38 cellular contexts compared by ENCODE assay signal in the genomic region with DNA sequence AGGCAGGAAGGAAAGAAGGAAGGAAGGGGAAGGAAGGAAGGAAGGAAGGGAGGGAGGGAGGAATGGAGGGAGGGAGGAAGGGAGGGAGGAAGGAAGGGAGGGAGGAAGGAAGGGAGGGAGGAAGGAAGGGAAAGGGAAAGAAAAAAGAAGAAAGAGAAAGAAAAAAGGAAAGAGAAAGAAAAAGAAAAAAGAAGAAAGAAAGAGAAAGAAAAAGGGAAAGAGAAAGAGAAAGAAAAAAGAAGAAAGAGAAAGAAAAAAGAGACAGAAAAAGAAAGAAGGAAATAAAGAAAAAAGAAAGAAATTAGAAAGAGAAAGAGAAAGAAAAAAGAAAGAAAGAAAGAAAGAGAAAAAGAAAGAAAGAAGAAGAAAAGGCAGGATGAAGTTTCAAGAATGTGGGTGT. TPM values are rescaled to one million over a fixed set of nuclear protein-coding genes. Genes with fewer than 3 reads are reported as not detected.
"Had no signal": no experiment of that assay in that cellular context is flagged by ENCODE, and none has a peak within 500 bp of the region (broad histone marks: within the 10 kb centered on the region; RNA-seq: fewer than 3 reads in every experiment).

No MANE protein-coding gene starts in this region.

- H3K9me3 Mint-ChIP-seq: activated naive CD4-positive, alpha-beta T cell treated with anti-CD3 and anti-CD28 coated beads for 36 hours; activated naive CD4-positive, alpha-beta T cell treated with anti-CD3 and anti-CD28 coated beads, Interleukin-2, amount 10 ng/mL, durations not matched to agents 7 days and 5 days; activated naive CD4-positive, alpha-beta T cell treated with anti-CD3 and anti-CD28 coated beads, Interleukin-2, amount 50 U/mL, for 24 hours; activated naive CD4-positive, alpha-beta T cell treated with anti-CD3 and anti-CD28 coated beads, Interleukin-2, amount 50 U/mL, for 72 hours; activated naive CD8-positive, alpha-beta T cell treated with anti-CD3 and anti-CD28 coated beads for 36 hours; activated naive CD8-positive, alpha-beta T cell treated with anti-CD3 and anti-CD28 coated beads, Interleukin-2, amount 10 ng/mL, durations not matched to agents 7 days and 5 days; activated naive CD8-positive, alpha-beta T cell treated with anti-CD3 and anti-CD28 coated beads, Interleukin-2, amount 50 U/mL, for 24 hours; activated T-cell treated with anti-CD3 and anti-CD28 coated beads, Interleukin-2, amount 50 U/mL, for 24 hours; activated T-cell treated with anti-CD3 and anti-CD28 coated beads, Interleukin-2, amount 50 U/mL, for 4 hours; activated T-cell treated with anti-CD3 and anti-CD28 coated beads, Interleukin-2, amount 50 U/mL, for 72 hours; activated T-helper 1 cell treated with anti-CD3 and anti-CD28 coated beads, Interleukin-12 subunit alpha, Interleukin-12 subunit beta, Interleukin-2, Interleukin-4 antibody, amounts not matched to agents 30 ng/mL and 10 ng/mL and 1 ng/mL, durations not matched to agents 14 hours and 24 hours and 36 hours; activated T-helper 17 cell treated with anti-CD3 and anti-CD28 coated beads, Interleukin-2, amount 50 U/mL, for 72 hours; activated T-helper 2 cell treated with anti-CD3 and anti-CD28 coated beads, Interferon-gamma antibody, Interleukin-2, Interleukin-4, amounts not matched to agents 10 μg/mL and 5 μg/mL and 100 μg/mL, durations not matched to agents 14 hours and 24 hours and 36 hours; central memory CD8-positive, alpha-beta T cell had no signal

- FAIRE-seq: bronchial epithelial cell had no signal

- H3K27ac ChIP-seq: adrenal gland, ascending aorta, body of pancreas, brain microvascular endothelial cell, breast epithelium, cardiac muscle cell had no signal

- H3K36me3 ChIP-seq: adrenal gland, ascending aorta, brain microvascular endothelial cell, breast epithelium, cardiac muscle cell had no signal

- H3K9me3 ChIP-seq: adrenal gland, ascending aorta, body of pancreas, breast epithelium had no signal

- H3K27me3 ChIP-seq: ascending aorta, body of pancreas, brain microvascular endothelial cell, cardiac muscle cell had no signal

- ATAC-seq: activated naive CD4-positive, alpha-beta T cell treated with anti-CD3 and anti-CD28 coated beads, Interleukin-2, amount 50 U/mL, for 72 hours; activated naive CD8-positive, alpha-beta T cell treated with anti-CD3 and anti-CD28 coated beads, Interleukin-2, amount 50 U/mL, for 24 hours; activated T-cell treated with anti-CD3 and anti-CD28 coated beads, Interleukin-2, amount 50 U/mL, for 4 hours; activated T-cell treated with anti-CD3 and anti-CD28 coated beads, Interleukin-2, amount 50 U/mL, for 72 hours; activated T-helper 17 cell treated with anti-CD3 and anti-CD28 coated beads, Interleukin-2, amount 50 U/mL, for 72 hours; body of pancreas had no signal

- H3K27ac Mint-ChIP-seq: activated naive CD4-positive, alpha-beta T cell treated with anti-CD3 and anti-CD28 coated beads for 36 hours; activated naive CD4-positive, alpha-beta T cell treated with anti-CD3 and anti-CD28 coated beads, Interleukin-2, amount 10 ng/mL, durations not matched to agents 7 days and 5 days; activated naive CD4-positive, alpha-beta T cell treated with anti-CD3 and anti-CD28 coated beads, Interleukin-2, amount 50 U/mL, for 24 hours; activated naive CD4-positive, alpha-beta T cell treated with anti-CD3 and anti-CD28 coated beads, Interleukin-2, amount 50 U/mL, for 72 hours; activated naive CD8-positive, alpha-beta T cell; activated naive CD8-positive, alpha-beta T cell treated with anti-CD3 and anti-CD28 coated beads for 36 hours; activated naive CD8-positive, alpha-beta T cell treated with anti-CD3 and anti-CD28 coated beads, Interleukin-2, amount 10 ng/mL, durations not matched to agents 7 days and 5 days; activated naive CD8-positive, alpha-beta T cell treated with anti-CD3 and anti-CD28 coated beads, Interleukin-2, amount 50 U/mL, for 24 hours; activated T-cell treated with anti-CD3 and anti-CD28 coated beads, Interleukin-2, amount 50 U/mL, for 24 hours; activated T-cell treated with anti-CD3 and anti-CD28 coated beads, Interleukin-2, amount 50 U/mL, for 72 hours; activated T-helper 1 cell treated with anti-CD3 and anti-CD28 coated beads, Interleukin-12 subunit alpha, Interleukin-12 subunit beta, Interleukin-2, Interleukin-4 antibody, amounts not matched to agents 30 ng/mL and 10 ng/mL and 1 ng/mL, durations not matched to agents 14 hours and 24 hours and 36 hours; activated T-helper 17 cell treated with anti-CD3 and anti-CD28 coated beads, Interleukin-2, amount 50 U/mL, for 72 hours; activated T-helper 2 cell treated with anti-CD3 and anti-CD28 coated beads, Interferon-gamma antibody, Interleukin-2, Interleukin-4, amounts not matched to agents 10 μg/mL and 5 μg/mL and 100 μg/mL, durations not matched to agents 14 hours and 24 hours and 36 hours; brain had no signal

- H3K4me1 ChIP-seq: adrenal gland, ascending aorta, body of pancreas, breast epithelium had no signal

- H3K4me3 ChIP-seq: adrenal gland, ascending aorta, body of pancreas, breast epithelium, cardiac muscle cell had no signal

- H3K4me1 Mint-ChIP-seq: activated naive CD4-positive, alpha-beta T cell treated with anti-CD3 and anti-CD28 coated beads, Interleukin-2, amount 50 U/mL, for 24 hours; activated naive CD8-positive, alpha-beta T cell treated with anti-CD3 and anti-CD28 coated beads for 36 hours; activated naive CD8-positive, alpha-beta T cell treated with anti-CD3 and anti-CD28 coated beads, Interleukin-2, amount 50 U/mL, for 24 hours; activated T-helper 17 cell treated with anti-CD3 and anti-CD28 coated beads, Interleukin-2, amount 50 U/mL, for 72 hours; brain; central memory CD8-positive, alpha-beta T cell had no signal

- H3K4me3 Mint-ChIP-seq: activated naive CD4-positive, alpha-beta T cell treated with anti-CD3 and anti-CD28 coated beads for 36 hours; activated naive CD4-positive, alpha-beta T cell treated with anti-CD3 and anti-CD28 coated beads, Interleukin-2, amount 10 ng/mL, durations not matched to agents 7 days and 5 days; activated naive CD4-positive, alpha-beta T cell treated with anti-CD3 and anti-CD28 coated beads, Interleukin-2, amount 50 U/mL, for 24 hours; activated naive CD8-positive, alpha-beta T cell; activated naive CD8-positive, alpha-beta T cell treated with anti-CD3 and anti-CD28 coated beads for 36 hours; activated naive CD8-positive, alpha-beta T cell treated with anti-CD3 and anti-CD28 coated beads, Interleukin-2, amount 10 ng/mL, durations not matched to agents 7 days and 5 days; activated naive CD8-positive, alpha-beta T cell treated with anti-CD3 and anti-CD28 coated beads, Interleukin-2, amount 50 U/mL, for 24 hours; activated T-cell treated with anti-CD3 and anti-CD28 coated beads, Interleukin-2, amount 50 U/mL, for 24 hours; activated T-cell treated with anti-CD3 and anti-CD28 coated beads, Interleukin-2, amount 50 U/mL, for 4 hours; activated T-cell treated with anti-CD3 and anti-CD28 coated beads, Interleukin-2, amount 50 U/mL, for 72 hours; activated T-helper 1 cell treated with anti-CD3 and anti-CD28 coated beads, Interleukin-12 subunit alpha, Interleukin-12 subunit beta, Interleukin-2, Interleukin-4 antibody, amounts not matched to agents 30 ng/mL and 10 ng/mL and 1 ng/mL, durations not matched to agents 14 hours and 24 hours and 36 hours; activated T-helper 17 cell treated with anti-CD3 and anti-CD28 coated beads, Interleukin-2, amount 50 U/mL, for 72 hours; brain; central memory CD8-positive, alpha-beta T cell had no signal

- DNase-seq: activated effector memory CD4-positive, alpha-beta T cell treated with anti-CD3 and anti-CD28 coated beads, Interleukin-2, amount 50 U/mL, for 16 hours; activated effector memory CD4-positive, alpha-beta T cell treated with Interleukin-2 at 50 U/mL for 16 hours; activated gamma-delta T cell; activated gamma-delta T cell treated with Interleukin-2 at 50 U/mL for 16 hours; activated naive CD4-positive, alpha-beta T cell; activated naive CD4-positive, alpha-beta T cell treated with anti-CD3 and anti-CD28 coated beads for 36 hours; activated naive CD4-positive, alpha-beta T cell treated with anti-CD3 and anti-CD28 coated beads, Interleukin-2, amount 10 ng/mL, durations not matched to agents 7 days and 5 days; activated naive CD4-positive, alpha-beta T cell treated with anti-CD3 and anti-CD28 coated beads, Interleukin-2, amount 50 U/mL, for 16 hours; activated naive CD4-positive, alpha-beta T cell treated with Interleukin-2 at 50 U/mL for 16 hours; activated naive CD8-positive, alpha-beta T cell treated with anti-CD3 and anti-CD28 coated beads for 36 hours; activated naive CD8-positive, alpha-beta T cell treated with anti-CD3 and anti-CD28 coated beads, Interleukin-2, amount 10 ng/mL, durations not matched to agents 7 days and 5 days; activated naive CD8-positive, alpha-beta T cell treated with anti-CD3 and anti-CD28 coated beads, Interleukin-2, amount 50 U/mL, for 24 hours; activated T-cell treated with anti-CD3 and anti-CD28 coated beads, Interleukin-2, amount 50 U/mL, for 24 hours; activated T-cell treated with anti-CD3 and anti-CD28 coated beads, Interleukin-2, amount 50 U/mL, for 4 hours; activated T-cell treated with anti-CD3 and anti-CD28 coated beads, Interleukin-2, amount 50 U/mL, for 48 hours; activated T-cell treated with anti-CD3 and anti-CD28 coated beads, Interleukin-2, amount 50 U/mL, for 72 hours; adrenal gland; amniotic stem cell; amygdala; anterior cingulate cortex; aorta; body of pancreas; brain microvascular endothelial cell; caudate nucleus; central memory CD4-positive, alpha-beta T cell; cerebellar nuclear complex had no signal

RNA-seq across cellular contexts. Expression of a gene that starts 15.0 kb away (rescaled TPM):
- total RNA-seq: bronchial epithelial cell had no signal
